ENCODE assay signal across 27 cellular contexts in the genomic region with DNA sequence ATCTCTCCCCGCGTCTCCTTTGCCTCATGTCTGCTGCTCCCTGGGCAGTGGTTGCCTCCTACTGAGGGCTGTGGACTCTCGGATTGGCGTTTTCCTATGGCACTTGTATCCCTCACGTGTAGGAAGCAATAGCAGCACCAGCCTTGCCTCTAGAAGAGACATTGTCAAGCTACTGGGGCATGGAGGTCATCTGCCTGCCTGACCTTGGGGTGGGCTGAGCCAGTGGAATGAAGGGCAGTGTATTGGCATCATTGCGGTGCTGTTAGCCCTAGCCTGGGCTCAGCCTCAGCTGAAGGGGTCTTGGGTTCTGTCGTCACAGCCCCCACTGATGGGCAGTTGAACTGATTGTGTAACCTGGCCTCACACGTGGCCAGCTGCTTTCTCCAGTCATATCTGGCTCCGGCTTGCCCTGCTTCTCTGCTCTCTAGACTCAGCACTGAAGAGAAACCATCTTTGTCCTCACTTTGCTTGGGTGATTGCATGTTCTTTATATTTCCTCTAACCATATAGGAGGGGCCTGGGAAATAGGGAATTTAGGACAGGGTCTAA. TPM values are rescaled to one million over a fixed set of nuclear protein-coding genes. Genes with fewer than 3 reads are reported as not detected.
A peak's percentile ranks its signal among the peaks of the same experiment; 100 is the strongest.
DNase-seq lines count a peak whose midpoint lies in the region; ATAC-seq, FAIRE-seq and TF ChIP-seq lines count a peak whose summit lies in the region.
"Had no signal": no experiment of that assay in that cellular context is flagged by ENCODE, and none has a peak within 500 bp of the region (broad histone marks: within the 10 kb centered on the region; RNA-seq: fewer than 3 reads in every experiment).

No MANE protein-coding gene starts in this region.

- ATAC-seq in activated T-cell treated with anti-CD3 and anti-CD28 coated beads, Interleukin-2, amount 50 U/mL, for 4 hours = no peak
- ATAC-seq: GM12878, HCT116 had no signal

- DNase-seq in activated T-cell treated with anti-CD3 and anti-CD28 coated beads, Interleukin-2, amount 50 U/mL, for 24 hours = no peak
- DNase-seq in activated T-cell treated with anti-CD3 and anti-CD28 coated beads, Interleukin-2, amount 50 U/mL, for 4 hours = no peak
- no peak for DNase-seq in astrocyte (ENCODE audit: low read depth)
- peak; percentile 28 for DNase-seq in endodermal cell
- no peak for DNase-seq in neuronal stem cell (ENCODE audit: low spot score)
- DNase-seq in stimulated activated CD8-positive, alpha-beta memory T cell treated with anti-CD3 and anti-CD28 coated beads, Interleukin-4, amount 100 ng/mL, for 48 hours = no peak
- DNase-seq in NCI-H2171 (lab: John Stamatoyannopoulos, UW) = no peak
- DNase-seq in chondrocyte (ENCODE audit: low spot score) = no peak
- DNase-seq: AML-193; BE2C; CD4-positive, alpha-beta T cell; CD8-positive, alpha-beta memory T cell; DMS 273 treated with DMSO at 0.1 percent for 48 hours; DMS79; EL; GDM1; GM23248; H9 had no signal

- no peak overlapping the region for H4K91ac ChIP-seq in neuronal stem cell (ENCODE audit: low read depth, low read length, poor library complexity)

- no peak overlapping the region for H2BK120ac ChIP-seq in neuronal stem cell (ENCODE audit: low read depth, low read length)

- H3K18ac ChIP-seq in neuronal stem cell (ENCODE audit: low read length) = no peak overlapping the region

- H4K8ac ChIP-seq in neuronal stem cell (ENCODE audit: low read depth, low read length) = peak overlapping the region; percentile 82

- H3K27me3 Mint-ChIP-seq in activated T-cell treated with anti-CD3 and anti-CD28 coated beads, Interleukin-2, amount 50 U/mL, for 24 hours = no peaks in the 10 kb centered on the region
- H3K27me3 Mint-ChIP-seq in activated T-cell treated with anti-CD3 and anti-CD28 coated beads, Interleukin-2, amount 50 U/mL, for 4 hours (ENCODE audit: low read depth) = no peaks in the 10 kb centered on the region
- H3K27me3 Mint-ChIP-seq in astrocyte (ENCODE audit: low read depth, unreplicated experiment) (no peaks in the 10 kb centered on the region), endodermal cell (ENCODE audit: insufficient read depth) (no peaks in the 10 kb centered on the region), chondrocyte (ENCODE audit: low read depth) (no peaks in the 10 kb centered on the region)
- H3K27me3 Mint-ChIP-seq: CD4-positive, alpha-beta T cell; CD8-positive, alpha-beta memory T cell had no signal

- H3K14ac ChIP-seq in neuronal stem cell (ENCODE audit: low read length) = no peak overlapping the region

- peaks cover 75% of the 10 kb centered on the region for H3K36me3 Mint-ChIP-seq in activated T-cell treated with anti-CD3 and anti-CD28 coated beads, Interleukin-2, amount 50 U/mL, for 24 hours (ENCODE audit: low read depth)
- H3K36me3 Mint-ChIP-seq in activated T-cell treated with anti-CD3 and anti-CD28 coated beads, Interleukin-2, amount 50 U/mL, for 4 hours (ENCODE audit: insufficient read depth) = peaks cover 27% of the 10 kb centered on the region
- H3K36me3 Mint-ChIP-seq in astrocyte (ENCODE audit: low read depth, unreplicated experiment) = peaks cover 33% of the 10 kb centered on the region
- peaks cover 53% of the 10 kb centered on the region for H3K36me3 Mint-ChIP-seq in endodermal cell (ENCODE audit: low read depth)
- peaks cover 36% of the 10 kb centered on the region for H3K36me3 Mint-ChIP-seq in chondrocyte (ENCODE audit: low read depth)

- H3K27ac Mint-ChIP-seq in activated T-cell treated with anti-CD3 and anti-CD28 coated beads, Interleukin-2, amount 50 U/mL, for 24 hours = peak overlapping the region; percentile 22
- peak overlapping the region; percentile 34 for H3K27ac Mint-ChIP-seq in astrocyte (ENCODE audit: unreplicated experiment)
- H3K27ac Mint-ChIP-seq in endodermal cell = no peak overlapping the region
- no peak overlapping the region for H3K27ac Mint-ChIP-seq in chondrocyte (ENCODE audit: unreplicated experiment)
- H3K27ac Mint-ChIP-seq: CD4-positive, alpha-beta T cell had no signal

- H4K20me1 ChIP-seq in astrocyte (ENCODE audit: insufficient read depth, low read length) = peaks cover 35% of the 10 kb centered on the region

- no peak overlapping the region for H2BK5ac ChIP-seq in neuronal stem cell (ENCODE audit: low read length)

- H3K9me3 Mint-ChIP-seq in activated T-cell treated with anti-CD3 and anti-CD28 coated beads, Interleukin-2, amount 50 U/mL, for 24 hours = no peaks in the 10 kb centered on the region
- H3K9me3 Mint-ChIP-seq in activated T-cell treated with anti-CD3 and anti-CD28 coated beads, Interleukin-2, amount 50 U/mL, for 4 hours = no peaks in the 10 kb centered on the region
- H3K9me3 Mint-ChIP-seq in astrocyte (ENCODE audit: unreplicated experiment) (no peaks in the 10 kb centered on the region), endodermal cell (no peaks in the 10 kb centered on the region), chondrocyte (ENCODE audit: low read depth) (no peaks in the 10 kb centered on the region)
- H3K9me3 Mint-ChIP-seq: CD14-positive monocyte; CD4-positive, alpha-beta T cell; CD8-positive, alpha-beta memory T cell; H9 had no signal

- no peak overlapping the region for H3K4me3 Mint-ChIP-seq in activated T-cell treated with anti-CD3 and anti-CD28 coated beads, Interleukin-2, amount 50 U/mL, for 24 hours
- H3K4me3 Mint-ChIP-seq in activated T-cell treated with anti-CD3 and anti-CD28 coated beads, Interleukin-2, amount 50 U/mL, for 4 hours = no peak overlapping the region
- H3K4me3 Mint-ChIP-seq in astrocyte (ENCODE audit: unreplicated experiment) (no peak overlapping the region), endodermal cell (no peak overlapping the region), chondrocyte (ENCODE audit: unreplicated experiment) (no peak overlapping the region)
- H3K4me3 Mint-ChIP-seq: CD14-positive monocyte; CD4-positive, alpha-beta T cell; CD8-positive, alpha-beta memory T cell; H9 had no signal

- WGBS in endodermal cell (ENCODE audit: insufficient coverage in 1 of 2, insufficient read length in 1 of 2), 2 experiments = 90 to 93% methylated on average over 9 of the region's 9 CpGs
- no CpG with 5 or more reads among the region's 9 CpGs for WGBS in neuronal stem cell (ENCODE audit: extremely low coverage in 2 of 2, insufficient read length in 2 of 2, insufficient replicate concordance in 1 of 2), 2 donors

- no peak overlapping the region for H2BK12ac ChIP-seq in neuronal stem cell (ENCODE audit: low read length)

- no peaks in the 10 kb centered on the region for H3K27me3 ChIP-seq in astrocyte (ENCODE audit: insufficient read depth, low read length)
- no peaks in the 10 kb centered on the region for H3K27me3 ChIP-seq in endodermal cell (ENCODE audit: control insufficient read depth, insufficient read depth, low read length, poor library complexity, severe bottlenecking)
- H3K27me3 ChIP-seq in neuronal stem cell (ENCODE audit: control insufficient read depth in 3 of 3, insufficient read depth in 3 of 3, low read depth in 1 of 3, low read length in 3 of 3) = no peaks in the 10 kb centered on the region
- H3K27me3 ChIP-seq: BE2C; BLaER1 treated with 17β-estradiol and CSF1 and Interleukin-3, amounts not matched to agents 10 nM and 100 nM had no signal

- H3K4me3 ChIP-seq in astrocyte (ENCODE audit: insufficient read depth, low read depth, low read length) = no peak overlapping the region
- no peak overlapping the region for H3K4me3 ChIP-seq in endodermal cell (ENCODE audit: low read length)
- no peak overlapping the region for H3K4me3 ChIP-seq in neuronal stem cell (ENCODE audit: low read length in 2 of 2)
- H3K4me3 ChIP-seq: BLaER1 treated with 17β-estradiol and CSF1 and Interleukin-3, amounts not matched to agents 10 nM and 100 nM; GM12878; GM23248 had no signal

- peaks cover 6% of the 10 kb centered on the region for H3K4me1 Mint-ChIP-seq in activated T-cell treated with anti-CD3 and anti-CD28 coated beads, Interleukin-2, amount 50 U/mL, for 24 hours (ENCODE audit: low read depth)
- peaks cover 3% of the 10 kb centered on the region for H3K4me1 Mint-ChIP-seq in activated T-cell treated with anti-CD3 and anti-CD28 coated beads, Interleukin-2, amount 50 U/mL, for 4 hours (ENCODE audit: low read depth)
- H3K4me1 Mint-ChIP-seq in astrocyte (ENCODE audit: low read depth, unreplicated experiment) = peaks cover 5% of the 10 kb centered on the region
- H3K4me1 Mint-ChIP-seq in endodermal cell = no peaks in the 10 kb centered on the region
- no peaks in the 10 kb centered on the region for H3K4me1 Mint-ChIP-seq in chondrocyte (ENCODE audit: low read depth)
- H3K4me1 Mint-ChIP-seq: CD14-positive monocyte, H9 had no signal

- no peak overlapping the region for H3K23ac ChIP-seq in neuronal stem cell (ENCODE audit: low read depth, low read length, poor library complexity)

- H3K27ac ChIP-seq in astrocyte (ENCODE audit: low read depth, low read length) = no peak overlapping the region
- no peak overlapping the region for H3K27ac ChIP-seq in endodermal cell (ENCODE audit: low read depth, low read length)
- no peak overlapping the region for H3K27ac ChIP-seq in neuronal stem cell (replicated peaks; ENCODE audit: low read length)
- H3K27ac ChIP-seq: 22Rv1; BLaER1 treated with 17β-estradiol and CSF1 and Interleukin-3, amounts not matched to agents 10 nM and 100 nM; GM23248 had no signal

- H3K36me3 ChIP-seq in astrocyte (ENCODE audit: insufficient read depth, low read length) (peaks cover 46% of the 10 kb centered on the region), endodermal cell (ENCODE audit: control insufficient read depth, insufficient read depth, low read length) (peaks cover 58% of the 10 kb centered on the region), neuronal stem cell (replicated peaks in 1 of 2; ENCODE audit: control insufficient read depth in 2 of 2, insufficient read depth in 2 of 2, low read length in 2 of 2) (peaks cover 36 to 62% of the 10 kb centered on the region in 2 donors)

- H3K79me1 ChIP-seq in neuronal stem cell (ENCODE audit: low read depth, low read length) = peaks cover 6% of the 10 kb centered on the region

- H3K79me2 ChIP-seq in astrocyte (ENCODE audit: insufficient read depth, low read length) = peaks cover 14% of the 10 kb centered on the region

- no peaks in the 10 kb centered on the region for H3K4me1 ChIP-seq in astrocyte (ENCODE audit: insufficient read depth, low read length)
- no peaks in the 10 kb centered on the region for H3K4me1 ChIP-seq in endodermal cell (ENCODE audit: control insufficient read depth, insufficient read depth, low read length)
- no peaks in the 10 kb centered on the region for H3K4me1 ChIP-seq in neuronal stem cell (ENCODE audit: control insufficient read depth in 2 of 2, insufficient read depth in 1 of 2, low read depth in 1 of 2, low read length in 2 of 2)
- H3K4me1 ChIP-seq: BE2C; BLaER1 treated with 17β-estradiol and CSF1 and Interleukin-3, amounts not matched to agents 10 nM and 100 nM had no signal

- no peak for TF ChIP-seq CTCF in astrocyte (IDR thresholded peaks at IDR 0.05; ENCODE audit: insufficient read depth, low read depth, low read length)
- no peak for TF ChIP-seq CTCF in endodermal cell (conservative IDR thresholded peaks at IDR 0.05)
- no peak for TF ChIP-seq CTCF in chondrocyte (IDR thresholded peaks at IDR 0.05)

- H3K4me2 ChIP-seq in astrocyte (ENCODE audit: low read length) (no peak overlapping the region), neuronal stem cell (ENCODE audit: insufficient read depth, low read length, poor library complexity, severe bottlenecking) (no peak overlapping the region)
- H3K4me2 ChIP-seq: BLaER1 treated with 17β-estradiol and CSF1 and Interleukin-3, amounts not matched to agents 10 nM and 100 nM had no signal

- no peak for FAIRE-seq in astrocyte (lab: Jason Lieb, UNC)
- FAIRE-seq: A204.1, D721Med, GM12878, GM19239, H1 had no signal

- no peak overlapping the region for H3K9ac ChIP-seq in astrocyte (ENCODE audit: low read length)
- no peak overlapping the region for H3K9ac ChIP-seq in endodermal cell (ENCODE audit: extremely low read depth, low read length, poor library complexity, severe bottlenecking)
- H3K9ac ChIP-seq in neuronal stem cell (ENCODE audit: low read depth, low read length, poor library complexity) = no peak overlapping the region
- H3K9ac ChIP-seq: BLaER1 treated with 17β-estradiol and CSF1 and Interleukin-3, amounts not matched to agents 10 nM and 100 nM; GM23248 had no signal

- no peaks in the 10 kb centered on the region for H3K9me3 ChIP-seq in astrocyte (ENCODE audit: insufficient read depth, low read depth, low read length)
- H3K9me3 ChIP-seq in endodermal cell (ENCODE audit: control insufficient read depth, low read length) = no peaks in the 10 kb centered on the region
- no peaks in the 10 kb centered on the region for H3K9me3 ChIP-seq in neuronal stem cell (replicated peaks in 1 of 2; ENCODE audit: control insufficient read depth in 2 of 2, insufficient read depth in 1 of 2, low read depth in 1 of 2, low read length in 2 of 2)
- H3K9me3 ChIP-seq: BE2C; BLaER1 treated with 17β-estradiol and CSF1 and Interleukin-3, amounts not matched to agents 10 nM and 100 nM had no signal

- H2AK5ac ChIP-seq in neuronal stem cell (ENCODE audit: low read depth, low read length) = no peak overlapping the region

- H3K4ac ChIP-seq in neuronal stem cell (ENCODE audit: low read length) = no peak overlapping the region

- no peak overlapping the region for H2AFZ ChIP-seq in astrocyte (ENCODE audit: low read depth, low read length)
- H2AFZ ChIP-seq in neuronal stem cell (ENCODE audit: low read length) = no peak overlapping the region
- H2AFZ ChIP-seq: GM23248 had no signal

- H2BK15ac ChIP-seq in neuronal stem cell (ENCODE audit: low read length) = no peak overlapping the region

RNA-seq across cellular contexts. Expression of gene ABCF3, which starts 8.1 kb away (rescaled TPM):
- total RNA-seq in activated T-cell treated with anti-CD3 and anti-CD28 coated beads, Interleukin-2, amount 50 U/mL, for 4 hours = 10 to 100 TPM; 79.7 to 91.2 (median 84.4) TPM
- total RNA-seq in astrocyte (61.1 and 70.9 TPM in 2 replicates), endodermal cell (10 to 100 TPM; 57.6 to 57.8 TPM), chondrocyte (52.8 to 68.9 TPM (median 53.8 TPM) in 3 replicates)
- 42.9 TPM for polyA plus RNA-seq in endodermal cell (2013, experiment 1 of 2)
- 32.9 TPM for polyA plus RNA-seq in endodermal cell (2013, experiment 2 of 2)
- 17.7 TPM for polyA plus RNA-seq in neuronal stem cell (2013, experiment 1 of 2)
- polyA plus RNA-seq in neuronal stem cell (2013, experiment 2 of 2) = 16.0 TPM

RNA-seq across cellular contexts. Expression of gene AP2M1, which starts 19.4 kb away (rescaled TPM):
- 100 to 1,000 TPM; 242 to 255 (median 251) TPM for total RNA-seq in activated T-cell treated with anti-CD3 and anti-CD28 coated beads, Interleukin-2, amount 50 U/mL, for 4 hours
- total RNA-seq in astrocyte (603 and 613 TPM in 2 replicates), endodermal cell (100 to 1,000 TPM; 412 to 450 TPM), chondrocyte (455 to 492 TPM (median 488 TPM) in 3 replicates)
- 350 TPM for polyA plus RNA-seq in endodermal cell (2013, experiment 1 of 2)
- polyA plus RNA-seq in endodermal cell (2013, experiment 2 of 2) = 319 TPM
- 199 TPM for polyA plus RNA-seq in neuronal stem cell (2013, experiment 1 of 2)
- 192 TPM for polyA plus RNA-seq in neuronal stem cell (2013, experiment 2 of 2)

RNA-seq across cellular contexts. Expression of gene VWA5B2, which starts 35.3 kb away (rescaled TPM):
- under 1 TPM in 1 of 3 donors, not detected in 2; 0.16 TPM for total RNA-seq in activated T-cell treated with anti-CD3 and anti-CD28 coated beads, Interleukin-2, amount 50 U/mL, for 4 hours
- total RNA-seq in astrocyte (0.23 TPM in 1 of 2 replicates, not detected in the other), endodermal cell (under 1 TPM; 0.62 to 0.97 TPM), chondrocyte (0.25 TPM in 1 of 3 replicates, not detected in the others)
- polyA plus RNA-seq in endodermal cell (2013, experiment 1 of 2) = 0.18 TPM
- 0.21 TPM for polyA plus RNA-seq in endodermal cell (2013, experiment 2 of 2)
- 0.13 TPM for polyA plus RNA-seq in neuronal stem cell (2013, experiment 1 of 2)
- 0.21 TPM for polyA plus RNA-seq in neuronal stem cell (2013, experiment 2 of 2)
- total RNA-seq: CD4-positive, alpha-beta T cell; GM12878; GM23248 had no signal
- polyA plus RNA-seq: CD8-positive, alpha-beta memory T cell; GM23248 had no signal

RNA-seq across cellular contexts. Expression of gene DVL3, which starts 38.9 kb away (rescaled TPM):
- 10 to 100 TPM; 38.7 to 46.4 (median 40.3) TPM for total RNA-seq in activated T-cell treated with anti-CD3 and anti-CD28 coated beads, Interleukin-2, amount 50 U/mL, for 4 hours
- 107 and 110 TPM in 2 replicates for total RNA-seq in astrocyte
- total RNA-seq in endodermal cell = 10 to 100 TPM; 90.5 to 95.1 TPM
- 84.3 TPM for polyA plus RNA-seq in endodermal cell (2013, experiment 1 of 2)
- 76.5 TPM for polyA plus RNA-seq in endodermal cell (2013, experiment 2 of 2)
- polyA plus RNA-seq in neuronal stem cell (2013, experiment 1 of 2) = 47.4 TPM
- polyA plus RNA-seq in neuronal stem cell (2013, experiment 2 of 2) = 46.8 TPM
- 88.1 to 113 TPM (median 102 TPM) in 3 replicates for total RNA-seq in chondrocyte

RNA-seq across cellular contexts. Expression of gene ALG3, which starts 54.7 kb away (rescaled TPM):
- 10 to 100 TPM; 89.9 to 93.7 (median 92.5) TPM for total RNA-seq in activated T-cell treated with anti-CD3 and anti-CD28 coated beads, Interleukin-2, amount 50 U/mL, for 4 hours
- 47.1 and 51.1 TPM in 2 replicates for total RNA-seq in astrocyte
- 10 to 100 TPM; 37.3 to 42.5 TPM for total RNA-seq in endodermal cell
- 36.7 TPM for polyA plus RNA-seq in endodermal cell (2013, experiment 1 of 2)
- polyA plus RNA-seq in endodermal cell (2013, experiment 2 of 2) = 27.1 TPM
- polyA plus RNA-seq in neuronal stem cell (2013, experiment 1 of 2) = 34.1 TPM
- 34.0 TPM for polyA plus RNA-seq in neuronal stem cell (2013, experiment 2 of 2)
- total RNA-seq in chondrocyte = 33.3 to 43.7 TPM (median 36.8 TPM) in 3 replicates

Comparison
In these comparisons a context has a peak if more than half of its experiments do, and no peak if none do; other contexts are left out.
1. H3K27ac Mint-ChIP-seq: peak in activated T-cell treated with anti-CD3 and anti-CD28 coated beads, Interleukin-2, amount 50 U/mL, for 24 hours (single experiment) and astrocyte (single experiment); none in endodermal cell (single experiment) and chondrocyte (single experiment).